20 cellular contexts compared by ENCODE assay signal in the genomic region with DNA sequence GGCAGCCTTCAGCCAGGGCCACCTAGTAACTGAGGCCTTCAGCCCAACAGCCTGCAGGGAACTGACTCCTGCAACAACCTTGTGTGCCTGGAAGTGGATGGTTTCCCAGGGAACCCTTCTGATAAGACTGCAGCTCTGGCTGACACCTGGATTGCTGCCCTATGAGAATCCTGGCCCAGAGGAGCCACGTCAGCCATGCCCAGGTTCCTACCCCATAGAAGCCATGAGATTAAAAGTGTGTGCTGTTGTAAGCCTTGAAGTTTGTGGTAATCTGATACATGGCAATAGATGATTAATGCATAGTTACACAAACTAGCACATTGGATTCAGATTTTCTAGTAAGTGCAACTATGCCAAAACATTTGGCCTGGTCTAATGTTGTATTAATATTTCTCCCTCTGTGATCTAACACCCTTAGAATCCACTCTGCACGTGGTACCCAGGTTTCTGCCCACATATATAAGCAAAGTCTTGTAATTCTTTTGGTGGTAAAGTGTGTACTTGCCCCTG.
"Had no signal": no experiment of that assay in that cellular context is flagged by ENCODE, and none has a peak within 500 bp of the region (broad histone marks: within the 10 kb centered on the region; RNA-seq: fewer than 3 reads in every experiment).

No MANE protein-coding gene starts in this region.

- H3K27ac ChIP-seq: gastrocnemius medialis, heart right ventricle, left ventricle myocardium inferior, skin epidermis, thyroid gland, VCaP had no signal

- H3K9me3 ChIP-seq: gastrocnemius medialis, heart right ventricle, left ventricle myocardium inferior, thyroid gland had no signal

- H3K9me3 Mint-ChIP-seq: activated CD4-positive, alpha-beta memory T cell treated with anti-CD3 and anti-CD28 coated beads, Interleukin-2, amount 10 ng/mL, durations not matched to agents 7 days and 5 days; activated T-cell treated with anti-CD3 and anti-CD28 coated beads, Interleukin-2, amount 50 U/mL, for 72 hours; dendritic cell treated with granulocyte-macrophage colony-stimulating factor and Interleukin-4, amounts not matched to agents 40 ng/mL and 50 ng/mL, for 4 days; effector memory CD8-positive, alpha-beta T cell had no signal

- ATAC-seq: activated CD4-positive, alpha-beta T cell treated with anti-CD3 and anti-CD28 coated beads for 36 hours; activated T-cell treated with anti-CD3 and anti-CD28 coated beads, Interleukin-2, amount 50 U/mL, for 72 hours; effector memory CD8-positive, alpha-beta T cell; gastrocnemius medialis; heart right ventricle had no signal

- DNase-seq: activated CD4-positive, alpha-beta memory T cell treated with anti-CD3 and anti-CD28 coated beads, Interleukin-2, amount 10 ng/mL, durations not matched to agents 7 days and 5 days; activated CD4-positive, alpha-beta T cell treated with anti-CD3 and anti-CD28 coated beads for 36 hours; activated CD8-positive, alpha-beta memory T cell treated with anti-CD3 and anti-CD28 coated beads, Interleukin-2, amount 50 U/mL, for 4 hours; activated naive CD4-positive, alpha-beta T cell; activated T-cell treated with anti-CD3 and anti-CD28 coated beads, Interleukin-2, amount 50 U/mL, for 72 hours; central memory CD4-positive, alpha-beta T cell; effector memory CD8-positive, alpha-beta T cell; erythroblast; gastrocnemius medialis; heart right ventricle; left ventricle myocardium inferior; mesenchymal stem cell; nephron progenitor cell; T1000; thyroid gland had no signal

- H3K4me1 ChIP-seq: gastrocnemius medialis, heart right ventricle, thyroid gland had no signal

- FAIRE-seq: keratinocyte, urothelium cell line had no signal

- H3K27ac Mint-ChIP-seq: activated CD4-positive, alpha-beta memory T cell treated with anti-CD3 and anti-CD28 coated beads, Interleukin-2, amount 10 ng/mL, durations not matched to agents 7 days and 5 days; activated CD4-positive, alpha-beta T cell treated with anti-CD3 and anti-CD28 coated beads for 36 hours; activated T-cell treated with anti-CD3 and anti-CD28 coated beads, Interleukin-2, amount 50 U/mL, for 72 hours; dendritic cell treated with granulocyte-macrophage colony-stimulating factor and Interleukin-4, amounts not matched to agents 40 ng/mL and 50 ng/mL, for 4 days; effector memory CD8-positive, alpha-beta T cell; nephron progenitor cell had no signal

- H3K27me3 ChIP-seq: thyroid gland had no signal

- H3K36me3 ChIP-seq: gastrocnemius medialis, heart right ventricle, left ventricle myocardium inferior, thyroid gland had no signal

- H3K4me3 Mint-ChIP-seq: activated CD4-positive, alpha-beta memory T cell treated with anti-CD3 and anti-CD28 coated beads, Interleukin-2, amount 10 ng/mL, durations not matched to agents 7 days and 5 days; activated CD4-positive, alpha-beta T cell treated with anti-CD3 and anti-CD28 coated beads for 36 hours; activated T-cell treated with anti-CD3 and anti-CD28 coated beads, Interleukin-2, amount 50 U/mL, for 72 hours; dendritic cell treated with granulocyte-macrophage colony-stimulating factor and Interleukin-4, amounts not matched to agents 40 ng/mL and 50 ng/mL, for 4 days; effector memory CD8-positive, alpha-beta T cell; nephron progenitor cell had no signal

- H3K4me3 ChIP-seq: gastrocnemius medialis, heart right ventricle, left ventricle myocardium inferior, skin epidermis, thyroid gland had no signal
